In the genomic region with DNA sequence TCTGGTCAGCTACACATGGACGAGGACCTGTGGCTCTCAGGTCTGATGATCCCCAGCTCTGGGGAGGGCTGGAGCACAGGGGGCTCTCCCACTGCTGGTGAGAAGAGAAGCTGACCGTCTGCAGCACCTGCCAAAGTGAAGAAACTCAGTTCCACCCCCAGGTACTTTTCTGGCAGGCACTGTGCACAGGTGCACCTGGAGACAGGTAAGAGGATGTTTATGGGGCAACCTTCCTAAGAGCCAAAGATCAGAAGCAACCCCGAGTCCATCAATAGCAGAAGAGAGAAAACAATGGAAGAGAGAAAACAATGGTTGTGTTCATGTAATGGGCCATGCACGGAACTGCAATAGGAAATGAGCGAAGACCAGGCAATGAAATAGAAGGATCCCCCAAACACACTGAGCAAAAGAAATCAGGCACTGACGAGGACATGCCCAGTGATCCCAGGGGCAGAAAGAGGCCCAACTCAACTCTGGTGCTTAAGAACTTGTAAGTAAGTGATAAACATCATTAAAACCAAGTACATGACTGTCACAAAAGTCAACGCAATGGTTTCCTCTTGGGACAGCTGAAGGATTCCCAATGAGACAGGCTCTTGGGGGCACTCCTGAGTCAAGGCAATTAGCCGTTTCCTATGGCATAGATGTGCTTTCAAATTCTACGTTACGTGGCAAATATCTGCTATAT, we compare ENCODE assay signal across 18 cellular contexts.
"Had no signal": no experiment of that assay in that cellular context is flagged by ENCODE, and none has a peak within 500 bp of the region (broad histone marks: within the 10 kb centered on the region; RNA-seq: fewer than 3 reads in every experiment).

No MANE protein-coding gene starts in this region.

- DNase-seq: activated CD4-positive, alpha-beta T cell treated with anti-CD3 and anti-CD28 coated beads, Interleukin-2, amount 50 U/mL, for 48 hours; activated CD4-positive, CD25-positive, alpha-beta regulatory T cell; amniotic stem cell; cerebellar nuclear complex; glutamatergic neuron; immature natural killer cell; left cardiac atrium; retina; SHP77; small intestine; thyroid gland had no signal

- H3K27me3 ChIP-seq: pancreas, thyroid gland had no signal

- H3K27ac Mint-ChIP-seq: activated naive CD4-positive, alpha-beta T cell treated with anti-CD3 and anti-CD28 coated beads, Interleukin-2, amount 50 U/mL, for 24 hours; activated T-helper 17 cell treated with anti-CD3 and anti-CD28 coated beads, Interleukin-2, amount 50 U/mL, for 72 hours; brain; memory B cell; T-helper 1 cell treated with Interleukin-12 subunit alpha and Interleukin-12 subunit beta and Interleukin-4 antibody, amounts not matched to agents 30 μg/mL and 1 μg/mL, for 36 hours had no signal

- H3K4me3 ChIP-seq: pancreas, thyroid gland had no signal

- H3K36me3 ChIP-seq: pancreas, thyroid gland had no signal

- H3K4me3 Mint-ChIP-seq: activated naive CD4-positive, alpha-beta T cell treated with anti-CD3 and anti-CD28 coated beads, Interleukin-2, amount 50 U/mL, for 24 hours; activated T-helper 17 cell treated with anti-CD3 and anti-CD28 coated beads, Interleukin-2, amount 50 U/mL, for 72 hours; brain; immature natural killer cell; memory B cell; T-helper 1 cell treated with Interleukin-12 subunit alpha and Interleukin-12 subunit beta and Interleukin-4 antibody, amounts not matched to agents 30 μg/mL and 1 μg/mL, for 36 hours had no signal

- H3K9me3 Mint-ChIP-seq: activated naive CD4-positive, alpha-beta T cell treated with anti-CD3 and anti-CD28 coated beads, Interleukin-2, amount 50 U/mL, for 24 hours; activated T-helper 17 cell treated with anti-CD3 and anti-CD28 coated beads, Interleukin-2, amount 50 U/mL, for 72 hours; immature natural killer cell; memory B cell; T-helper 1 cell treated with Interleukin-12 subunit alpha and Interleukin-12 subunit beta and Interleukin-4 antibody, amounts not matched to agents 30 μg/mL and 1 μg/mL, for 36 hours had no signal

- H3K4me1 Mint-ChIP-seq: activated naive CD4-positive, alpha-beta T cell treated with anti-CD3 and anti-CD28 coated beads, Interleukin-2, amount 50 U/mL, for 24 hours; activated T-helper 17 cell treated with anti-CD3 and anti-CD28 coated beads, Interleukin-2, amount 50 U/mL, for 72 hours; immature natural killer cell; memory B cell had no signal

- H3K36me3 Mint-ChIP-seq: activated naive CD4-positive, alpha-beta T cell treated with anti-CD3 and anti-CD28 coated beads, Interleukin-2, amount 50 U/mL, for 24 hours; brain; immature natural killer cell; memory B cell had no signal

- H3K27ac ChIP-seq: pancreas, thyroid gland had no signal

- ATAC-seq: activated T-helper 17 cell treated with anti-CD3 and anti-CD28 coated beads, Interleukin-2, amount 50 U/mL, for 72 hours; esophagus mucosa; left cardiac atrium; pancreas had no signal

- H3K9me3 ChIP-seq: pancreas, thyroid gland had no signal

- H3K4me1 ChIP-seq: pancreas, thyroid gland had no signal
